Comparison of ENCODE assay signal across 25 cellular contexts in genomic region chr1:61647142-61647541, GRCh38.
DNase-seq lines count a peak whose midpoint lies in the region; ATAC-seq, FAIRE-seq and TF ChIP-seq lines count a peak whose summit lies in the region.
"Had no signal": no experiment of that assay in that cellular context is flagged by ENCODE, and none has a peak within 500 bp of the region (broad histone marks: within the 10 kb centered on the region; RNA-seq: fewer than 3 reads in every experiment).

No MANE protein-coding gene starts in this region.

- H3K4me1 ChIP-seq in HepG2 (ENCODE audit: insufficient read depth, low read length) (peaks cover 6% of the 10 kb centered on the region; the same call in 1 of the 2 replicates), right lobe of liver (no peaks in the 10 kb centered on the region), colonic mucosa (no peaks in the 10 kb centered on the region), mucosa of descending colon (ENCODE audit: low read depth) (no peaks in the 10 kb centered on the region), small intestine (ENCODE audit: control insufficient read depth in 2 of 2, insufficient read depth in 1 of 2, low read depth in 1 of 2, low read length in 1 of 2) (no peaks in the 10 kb centered on the region)
- H3K4me1 ChIP-seq: A549, BE2C had no signal

- TF ChIP-seq RAD21 in HepG2 (CRISPR knock-in tag; IDR thresholded peaks at IDR 0.05) = no peak

- intact Hi-C loops in HepG2 (cut with micrococcal nuclease; ENCODE audit: unreplicated experiment) = no loop called here
- intact Hi-C loops in right lobe of liver (cut with DNase I) = no loop called here
- intact Hi-C loops in colonic mucosa (cut with DNase I) = loop anchor here (10.0 kb wide), 1 partner anchor 602 kb away; no protein-coding TSS in a partner anchor
- intact Hi-C loops in mucosa of descending colon (cut with DNase I, micrococcal nuclease) = no loop called here

- FAIRE-seq in HepG2 (lab: Jason Lieb, UNC) (no peak), small intestine (lab: Jason Lieb, UNC) (no peak)
- FAIRE-seq: A549, D721Med, G401.6, GM12892, H1 had no signal

- BruUV-seq in HepG2 (replicated peaks; lab: Mats Ljungman, UMichigan) = no TSS peak

- no peak for TF ChIP-seq POLR2A in HepG2 (IDR thresholded peaks at IDR 0.05; ENCODE audit: insufficient read depth in 1 of 2, low read depth in 2 of 2, low read length in 2 of 2)
- TF ChIP-seq POLR2A in right lobe of liver (IDR thresholded peaks at IDR 0.05) = no peak

- no peaks in the 10 kb centered on the region for H4K20me1 ChIP-seq in HepG2 (ENCODE audit: insufficient read depth, low read length)
- H4K20me1 ChIP-seq: BLaER1 treated with 17β-estradiol and CSF1 and Interleukin-3, amounts not matched to agents 10 nM and 100 nM had no signal

- CTCF ChIA-PET in HepG2 (lab: Yijun Ruan, JAX; ENCODE audit: low intra/inter-chr PET ratio, low total read pairs) = no interaction called here

- H3K9me3 ChIP-seq in HepG2 (ENCODE audit: low read length) (no peaks in the 10 kb centered on the region), right lobe of liver (no peaks in the 10 kb centered on the region), colonic mucosa (no peaks in the 10 kb centered on the region), mucosa of descending colon (no peaks in the 10 kb centered on the region), small intestine (ENCODE audit: control insufficient read depth, low read depth) (no peaks in the 10 kb centered on the region)
- H3K9me3 ChIP-seq: A549; BE2C; BLaER1 treated with 17β-estradiol and CSF1 and Interleukin-3, amounts not matched to agents 10 nM and 100 nM had no signal

- 52% methylated on average over 2 of the region's 2 CpGs for WGBS in HepG2 (ENCODE audit: low lambda C conversion rate)
- WGBS in right lobe of liver (ENCODE audit: insufficient coverage, low coverage, low lambda C conversion rate, missing lambda C conversion rate) = 86% methylated on average over 2 of the region's 2 CpGs
- 62 to 82% (median 80%) methylated on average over 2 of the region's 2 CpGs for WGBS in small intestine, 3 donors

- H3K4me3 ChIP-seq in HepG2 (replicated peaks in 1 of 3; ENCODE audit: insufficient read depth in 1 of 3, low read depth in 2 of 3, low read length in 3 of 3) (no peak overlapping the region), right lobe of liver (no peak overlapping the region), colonic mucosa (no peak overlapping the region), mucosa of descending colon (no peak overlapping the region), small intestine (ENCODE audit: low read depth in 1 of 2, low read length in 2 of 2) (no peak overlapping the region)
- H3K4me3 ChIP-seq: A549; BLaER1 treated with 17β-estradiol and CSF1 and Interleukin-3, amounts not matched to agents 10 nM and 100 nM; GM23248 had no signal

- in situ Hi-C loops in HepG2 (cut with HindIII; ENCODE audit: extremely low pct_ligation_motif_present, low pct_unique_long_range_greater_than_20kb) = loop anchor here (10.0 kb wide), 1 partner anchor 672 kb away; no protein-coding TSS in a partner anchor

- no peak overlapping the region for H3K9ac ChIP-seq in HepG2 (ENCODE audit: insufficient read depth, low read depth, low read length)
- no peak overlapping the region for H3K9ac ChIP-seq in colonic mucosa (ENCODE audit: low read depth in 2 of 2, low read length in 2 of 2)
- H3K9ac ChIP-seq: BLaER1 treated with 17β-estradiol and CSF1 and Interleukin-3, amounts not matched to agents 10 nM and 100 nM; GM23248 had no signal

- no peaks in the 10 kb centered on the region for H3K36me3 ChIP-seq in HepG2 (replicated peaks in 1 of 2; ENCODE audit: control insufficient read depth in 1 of 2, insufficient read depth in 2 of 2, low read length in 2 of 2)
- H3K36me3 ChIP-seq in right lobe of liver = no peaks in the 10 kb centered on the region
- no peaks in the 10 kb centered on the region for H3K36me3 ChIP-seq in colonic mucosa
- H3K36me3 ChIP-seq in mucosa of descending colon (ENCODE audit: low read depth) = no peaks in the 10 kb centered on the region
- H3K36me3 ChIP-seq in small intestine (ENCODE audit: control insufficient read depth in 2 of 2, insufficient read depth in 2 of 2, low read length in 2 of 2) = no peaks in the 10 kb centered on the region
- H3K36me3 ChIP-seq: BE2C; BLaER1 treated with 17β-estradiol and CSF1 and Interleukin-3, amounts not matched to agents 10 nM and 100 nM had no signal

- H3K27me3 ChIP-seq in HepG2 (ENCODE audit: control insufficient read depth in 1 of 2, insufficient read depth in 2 of 2, low read length in 2 of 2) = peaks cover 0 to 9% of the 10 kb centered on the region in 2 experiments; a peak in 1 of 5 replicates
- H3K27me3 ChIP-seq in right lobe of liver = no peaks in the 10 kb centered on the region
- H3K27me3 ChIP-seq in colonic mucosa = no peaks in the 10 kb centered on the region
- no peaks in the 10 kb centered on the region for H3K27me3 ChIP-seq in small intestine (ENCODE audit: control insufficient read depth in 2 of 2, insufficient read depth in 2 of 2, low read length in 2 of 2)
- H3K27me3 ChIP-seq: BE2C; BLaER1 treated with 17β-estradiol and CSF1 and Interleukin-3, amounts not matched to agents 10 nM and 100 nM had no signal

- no peaks in the 10 kb centered on the region for H3K79me2 ChIP-seq in HepG2 (ENCODE audit: insufficient read depth, low read length)

- DNase-seq in HepG2 (ENCODE audit: low spot score) (peak; percentile 15), right lobe of liver (no peak), colonic mucosa (peak; percentile 38), mucosa of descending colon (peak in 1 of 3 donors; percentile 62), small intestine (peak; percentile 69), HT-29 (ENCODE audit: low spot score) (no peak)
- DNase-seq: 8988T; ACHN; AML-193; BE2C; CD4-positive, alpha-beta T cell; CD8-positive, alpha-beta memory T cell; DMS 273 treated with DMSO at 0.1 percent for 48 hours; DND-41; GM23248; H7; HCEC 1CT had no signal

- TF ChIP-seq EP300 in HepG2 (IDR thresholded peaks at IDR 0.05; ENCODE audit: low read depth in 2 of 2, low read length in 2 of 2) (no peak), HepG2 (CRISPR knock-in tag; IDR thresholded peaks at IDR 0.05; ENCODE audit: borderline replicate concordance) (no peak)

- no peak overlapping the region for H3K27ac ChIP-seq in HepG2 (ENCODE audit: extremely low read length, insufficient read depth, low read length)
- no peak overlapping the region for H3K27ac ChIP-seq in right lobe of liver
- H3K27ac ChIP-seq in colonic mucosa = no peak overlapping the region
- H3K27ac ChIP-seq in small intestine (ENCODE audit: low read depth in 1 of 2, low read length in 1 of 2) = no peak overlapping the region
- H3K27ac ChIP-seq: A549; BLaER1 treated with 17β-estradiol and CSF1 and Interleukin-3, amounts not matched to agents 10 nM and 100 nM; GM23248 had no signal

- POLR2A ChIA-PET in HepG2 (lab: Yijun Ruan, JAX) = no interaction called here

- ATAC-seq in HepG2 (0 out of 3 replicates have a peak, but pooled peaks have one; percentile 24), right lobe of liver (no peak), mucosa of descending colon (peak; percentile 83), GM21576 (IDR thresholded peaks at IDR 0.05; ENCODE audit: unreplicated experiment) (no peak), HG03442 (IDR thresholded peaks at IDR 0.05; ENCODE audit: unreplicated experiment) (no peak)
- ATAC-seq: A549 had no signal

- no peak overlapping the region for H2AFZ ChIP-seq in HepG2 (ENCODE audit: low read length)
- H2AFZ ChIP-seq: GM23248 had no signal

- no peak overlapping the region for H3K4me2 ChIP-seq in HepG2 (ENCODE audit: low read depth, low read length)
- H3K4me2 ChIP-seq: A549; BLaER1 treated with 17β-estradiol and CSF1 and Interleukin-3, amounts not matched to agents 10 nM and 100 nM had no signal

- TF ChIP-seq CTCF in HepG2 (CRISPR knock-in tag; IDR thresholded peaks at IDR 0.05) (no peak), right lobe of liver (IDR thresholded peaks at IDR 0.05) (no peak), colonic mucosa (IDR thresholded peaks at IDR 0.05) (no peak), mucosa of descending colon (IDR thresholded peaks at IDR 0.05) (no peak)

TF ChIP-seq in HepG2, 621 proteins besides CTCF, POLR2A, EP300 and RAD21 (continues in another document):
- no peak for TF ChIP-seq ZBTB25 (CRISPR knock-in tag; IDR thresholded peaks at IDR 0.05)
- no peak for TF ChIP-seq MEIS1 (CRISPR knock-in tag; IDR thresholded peaks at IDR 0.05; ENCODE audit: borderline replicate concordance)
- no peak for TF ChIP-seq ZNF414 (CRISPR knock-in tag; IDR thresholded peaks at IDR 0.05)
- no peak for TF ChIP-seq ZBTB33 (CRISPR knock-in tag; IDR thresholded peaks at IDR 0.05)
- TF ChIP-seq MIXL1 (CRISPR knock-in tag; IDR thresholded peaks at IDR 0.05) = no peak
- TF ChIP-seq FOXA1 (IDR thresholded peaks at IDR 0.05) = no peak
- no peak for TF ChIP-seq FOXA1 (CRISPR knock-in tag; IDR thresholded peaks at IDR 0.05)

Comparison
In these comparisons a context has a peak if more than half of its experiments do, and no peak if none do; other contexts are left out.
1. ATAC-seq: peak in HepG2 (single experiment) and mucosa of descending colon (single experiment); none in right lobe of liver (0 of 4), GM21576 (single experiment) and HG03442 (single experiment).
2. DNase-seq: peak in HepG2 (single experiment), colonic mucosa (single experiment) and small intestine (single experiment); none in right lobe of liver (0 of 3) and HT-29 (single experiment).